In the genomic region with DNA sequence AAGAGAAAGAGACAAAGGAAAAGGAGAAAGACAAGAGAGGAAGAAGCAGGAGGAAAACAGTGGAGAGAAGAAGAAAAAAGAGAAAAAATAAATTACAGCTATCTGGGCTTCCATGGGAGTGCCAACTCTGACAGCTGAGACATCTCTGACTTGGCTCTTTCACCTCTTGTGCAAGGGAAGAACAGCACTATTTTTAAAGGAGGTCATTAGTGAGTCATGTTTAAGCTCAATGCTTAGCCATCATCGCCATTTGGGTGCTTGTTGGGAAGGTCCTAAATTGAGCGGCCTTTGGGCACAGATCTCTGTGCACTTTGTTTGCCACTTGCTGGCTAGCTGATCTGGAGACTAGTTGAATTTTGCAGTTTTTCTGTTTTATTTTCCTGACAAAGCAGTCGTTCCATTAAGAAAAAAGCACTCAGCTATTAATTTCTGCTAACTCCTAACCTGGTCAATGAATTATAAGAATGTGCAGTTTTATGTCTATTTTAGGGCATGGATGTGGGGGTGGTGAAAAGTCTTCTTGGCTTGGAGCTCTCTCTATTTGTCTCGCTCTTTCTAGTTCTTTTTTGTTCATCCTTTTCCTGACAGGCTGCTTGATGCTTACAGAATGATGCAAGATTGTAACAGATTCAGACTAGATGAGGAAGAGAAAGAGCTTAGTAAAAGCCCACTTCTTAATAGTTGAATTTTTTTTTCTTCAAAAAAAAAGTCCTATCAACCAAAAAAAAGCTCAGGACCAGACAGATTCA, we compare ENCODE assay signal across 15 cellular contexts.
DNase-seq lines count a peak whose midpoint lies in the region; ATAC-seq and TF ChIP-seq lines count a peak whose summit lies in the region.
"Had no signal": no experiment of that assay in that cellular context is flagged by ENCODE, and none has a peak within 500 bp of the region (broad histone marks: within the 10 kb centered on the region; RNA-seq: fewer than 3 reads in every experiment).

No MANE protein-coding gene starts in this region.

- H3K9ac ChIP-seq in SK-N-MC (ENCODE audit: insufficient read length), result no peak overlapping the region

- no peak overlapping the region for H3K4me3 ChIP-seq in SK-N-MC
- no peak overlapping the region for H3K4me3 ChIP-seq in heart left ventricle
- H3K4me3 ChIP-seq in sigmoid colon, result no peak overlapping the region

- H3K27me3 Mint-ChIP-seq in HFFc6 (ENCODE audit: insufficient read depth), result no peaks in the 10 kb centered on the region
- peaks cover 4% of the 10 kb centered on the region for H3K27me3 Mint-ChIP-seq in nephron progenitor cell (ENCODE audit: low read depth, poor library complexity)
- H3K27me3 Mint-ChIP-seq: activated naive CD8-positive, alpha-beta T cell treated with anti-CD3 and anti-CD28 coated beads for 36 hours; CD4-positive, alpha-beta T cell had no signal

- DNase-seq in HFFc6 (peak; percentile 45), SK-N-MC (ENCODE audit: low read depth, low spot score) (no peak), heart left ventricle (peak in 4 of 5 donors; percentile 20 to 53 (median 40)), sigmoid colon (peak; percentile 78), DMS79 treated with DMSO at 0.1 percent for 48 hours (lab: John Stamatoyannopoulos, UW) (no peak), nephron progenitor cell (no peak), COR-L47 (lab: John Stamatoyannopoulos, UW) (no peak)
- DNase-seq: activated CD4-positive, alpha-beta T cell treated with anti-CD3 and anti-CD28 coated beads, Interleukin-2, amount 50 U/mL, for 4 hours; activated naive CD8-positive, alpha-beta T cell treated with anti-CD3 and anti-CD28 coated beads for 36 hours; CD4-positive, alpha-beta T cell; effector memory CD4-positive, alpha-beta T cell; NCI-H526 treated with DMSO at 0.1 percent for 48 hours; stimulated activated CD4-positive, alpha-beta T cell treated with anti-CD3 and anti-CD28 coated beads, Interleukin-4, amount 100 ng/mL, for 1 hour; SW 1271 had no signal

- no peak for TF ChIP-seq EP300 in sigmoid colon (IDR thresholded peaks at IDR 0.05)

- no peaks in the 10 kb centered on the region for H3K36me3 ChIP-seq in SK-N-MC (ENCODE audit: insufficient read depth, low read length)
- H3K36me3 ChIP-seq in heart left ventricle, result no peaks in the 10 kb centered on the region
- H3K36me3 ChIP-seq in sigmoid colon, result no peaks in the 10 kb centered on the region

- H3K36me3 Mint-ChIP-seq in HFFc6 (ENCODE audit: low read depth) (peaks cover 53% of the 10 kb centered on the region), nephron progenitor cell (ENCODE audit: low read depth) (no peaks in the 10 kb centered on the region)
- H3K36me3 Mint-ChIP-seq: activated naive CD8-positive, alpha-beta T cell treated with anti-CD3 and anti-CD28 coated beads for 36 hours had no signal

- H3K4me3 Mint-ChIP-seq in HFFc6 (peak overlapping the region; percentile 33; the same call in 1 of the 2 replicates), nephron progenitor cell (no peak overlapping the region)
- H3K4me3 Mint-ChIP-seq: activated naive CD8-positive, alpha-beta T cell treated with anti-CD3 and anti-CD28 coated beads for 36 hours; CD4-positive, alpha-beta T cell had no signal

- H3K27ac Mint-ChIP-seq in HFFc6 (peak overlapping the region; percentile 77), nephron progenitor cell (no peak overlapping the region)
- H3K27ac Mint-ChIP-seq: activated naive CD8-positive, alpha-beta T cell treated with anti-CD3 and anti-CD28 coated beads for 36 hours; CD4-positive, alpha-beta T cell had no signal

- H3K9me3 ChIP-seq in SK-N-MC (ENCODE audit: low read depth, low read length) (no peaks in the 10 kb centered on the region), heart left ventricle (peaks cover 0 to 30% (median 0%) of the 10 kb centered on the region in 12 donors), sigmoid colon (peaks cover 0 to 6% (median 0%) of the 10 kb centered on the region in 4 donors)

- TF ChIP-seq CTCF in HFFc6 (IDR thresholded peaks at IDR 0.05) (no peak), heart left ventricle (IDR thresholded peaks at IDR 0.05) (no peak), sigmoid colon (IDR thresholded peaks at IDR 0.05) (no peak), nephron progenitor cell (IDR thresholded peaks at IDR 0.05) (no peak)

- H3K27me3 ChIP-seq in heart left ventricle (no peaks in the 10 kb centered on the region), sigmoid colon (no peaks in the 10 kb centered on the region)

- WGBS in heart left ventricle, 4 donors, result 34 to 53% (median 44%) methylated on average over 4 of the region's 4 CpGs
- 80 to 85% methylated on average over 4 of the region's 4 CpGs for WGBS in sigmoid colon, 2 donors

- intact Hi-C loops in heart left ventricle (cut with DNase I) (no loop called here), sigmoid colon (cut with DNase I) (no loop called here)

- H3K4me1 ChIP-seq in heart left ventricle, result peaks cover 0 to 51% (median 25%) of the 10 kb centered on the region in 12 donors
- peaks cover 0 to 43% (median 16%) of the 10 kb centered on the region in 4 donors for H3K4me1 ChIP-seq in sigmoid colon

- ATAC-seq in heart left ventricle (peak; percentile 78 to 97 (median 90)), HG03025 (IDR thresholded peaks at IDR 0.05; ENCODE audit: low FRiP score, unreplicated experiment) (no peak)

- peak overlapping the region; percentile 96; the same call in 1 of the 2 replicates for H3K27ac ChIP-seq in SK-N-MC
- H3K27ac ChIP-seq in heart left ventricle, result peak overlapping the region in 11 of 12 donors; percentile 22 to 67 (median 49)
- peak overlapping the region; percentile 24 to 76 (median 66) for H3K27ac ChIP-seq in sigmoid colon

- peaks cover 64% of the 10 kb centered on the region for H3K4me1 Mint-ChIP-seq in HFFc6 (ENCODE audit: low read depth)
- no peaks in the 10 kb centered on the region for H3K4me1 Mint-ChIP-seq in nephron progenitor cell
- H3K4me1 Mint-ChIP-seq: activated naive CD8-positive, alpha-beta T cell treated with anti-CD3 and anti-CD28 coated beads for 36 hours had no signal

- no peak for TF ChIP-seq POLR2A in heart left ventricle (IDR thresholded peaks at IDR 0.05)
- no peak for TF ChIP-seq POLR2A in sigmoid colon (IDR thresholded peaks at IDR 0.05)

- H3K9me3 Mint-ChIP-seq in HFFc6 (peaks cover 21% of the 10 kb centered on the region), nephron progenitor cell (peaks cover 27% of the 10 kb centered on the region)

Comparison
In these comparisons a context has a peak if more than half of its experiments do, and no peak if none do; other contexts are left out.
1. DNase-seq: peak in HFFc6 (single experiment), heart left ventricle (4 of 5) and sigmoid colon (single experiment); none in SK-N-MC (single experiment), DMS79 treated with DMSO at 0.1 percent for 48 hours (single experiment), nephron progenitor cell (single experiment) and COR-L47 (single experiment).
2. Peak in every context shown above with its lines, with median percentiles within 50 percentile points of each other: H3K27ac ChIP-seq.